In genomic region chr12:47270782-47271664, GRCh38 we compare ENCODE assay signal across 8 cellular contexts.
DNase-seq lines count a peak whose midpoint lies in the region; FAIRE-seq and TF ChIP-seq lines count a peak whose summit lies in the region.
"Had no signal": no experiment of that assay in that cellular context is flagged by ENCODE, and none has a peak within 500 bp of the region (broad histone marks: within the 10 kb centered on the region; RNA-seq: fewer than 3 reads in every experiment).

No MANE protein-coding gene starts in this region.

- TF ChIP-seq POLR2A in H54 (IDR thresholded peaks at IDR 0.05; ENCODE audit: low read depth, low read length) (no peak), suprapubic skin (IDR thresholded peaks at IDR 0.05) (no peak)

- H3K27me3 ChIP-seq in PC-9 (ENCODE audit: insufficient read depth, low read depth) (no peaks in the 10 kb centered on the region), bronchial epithelial cell (ENCODE audit: control insufficient read depth, insufficient read depth, low read length) (no peaks in the 10 kb centered on the region), dorsolateral prefrontal cortex (no peaks in the 10 kb centered on the region), suprapubic skin (no peaks in the 10 kb centered on the region)

- peak overlapping the region; percentile 74 for H3K4me2 ChIP-seq in PC-9

- intact Hi-C loops in PC-9 (cut with micrococcal nuclease; ENCODE audit: unreplicated experiment) (loop anchor here (1.0 to 10.0 kb wide), 10 partner anchors 36 to 1006 kb away; partner anchors contain the start of genes AMIGO2, PCED1B, SLC38A1 and SLC38A2), dorsolateral prefrontal cortex (cut with DNase I) (no loop called here)

- peaks cover 52% of the 10 kb centered on the region for H3F3A ChIP-seq in PC-9 (ENCODE audit: insufficient read depth, low read depth)

- no peak for TF ChIP-seq EP300 in suprapubic skin (IDR thresholded peaks at IDR 0.05)

- 66% methylated on average over 4 of the region's 4 CpGs for WGBS in suprapubic skin

- no peaks in the 10 kb centered on the region for H4K20me1 ChIP-seq in PC-9 (ENCODE audit: insufficient read depth)

- BruUV-seq in PC-9 (replicated peaks; lab: Mats Ljungman, UMichigan), result TSS peak; percentile 80

- H3K4me1 ChIP-seq in PC-9 (replicated peaks; ENCODE audit: insufficient read depth) (peaks cover 76% of the 10 kb centered on the region), suprapubic skin (no peaks in the 10 kb centered on the region)

- no peak overlapping the region for H2AFZ ChIP-seq in PC-9

- CTCF ChIA-PET in PC-9 (lab: Charles Lee), result interaction anchor here (1.0 to 1.4 kb wide), 2 partner anchors 83 to 126 kb away, joined by 3 to 4 read pairs; no protein-coding TSS in a partner anchor

- no peaks in the 10 kb centered on the region for H3K79me2 ChIP-seq in PC-9 (ENCODE audit: low read depth)

- FAIRE-seq in H54 (lab: Jason Lieb, UNC), result peak; percentile 78
- FAIRE-seq in bronchial epithelial cell (lab: Jason Lieb, UNC), result no peak

- peak; percentile 51 for DNase-seq in H54 (ENCODE audit: insufficient read length, low spot score)
- peak; percentile 70 to 99 for DNase-seq in PC-9
- DNase-seq in bronchial epithelial cell (ENCODE audit: low read depth), result peak; percentile 99
- DNase-seq in renal cortical epithelial cell (ENCODE audit: low read depth), result peak; percentile 98
- no peak for DNase-seq in dorsolateral prefrontal cortex
- DNase-seq in suprapubic skin (ENCODE audit: low spot score in 2 of 2), result no peak
- no peak for DNase-seq in DMS53 treated with DMSO at 0.1 percent for 48 hours (lab: John Stamatoyannopoulos, UW; ENCODE audit: unreplicated experiment)
- DNase-seq: NCI-H2029 treated with DMSO at 0.1 percent for 48 hours had no signal

- POLR2A ChIA-PET in PC-9 (lab: Charles Lee; ENCODE audit: unreplicated experiment), result interaction anchor here (0.6 to 1.4 kb wide), 3 partner anchors 50 to 176 kb away, joined by 4 to 9 read pairs (median 5); no protein-coding TSS in a partner anchor

- TF ChIP-seq CTCF in PC-9 (conservative IDR thresholded peaks at IDR 0.05), result no peak
- TF ChIP-seq CTCF in bronchial epithelial cell (IDR thresholded peaks at IDR 0.05; ENCODE audit: insufficient read depth, low read length, severe bottlenecking), result no peak
- no peak for TF ChIP-seq CTCF in dorsolateral prefrontal cortex (IDR thresholded peaks at IDR 0.05 in 54 of 56, conservative IDR thresholded peaks at IDR 0.05 in 2 of 56; ENCODE audit: low read depth in 1 of 56, partially characterized antibody in 56 of 56)
- TF ChIP-seq CTCF in suprapubic skin (IDR thresholded peaks at IDR 0.05), result no peak

- H3K27ac ChIP-seq in PC-9 (peak overlapping the region; percentile 100), dorsolateral prefrontal cortex (no peak overlapping the region), suprapubic skin (no peak overlapping the region)

- H3K4me3 ChIP-seq in PC-9, result peak overlapping the region; percentile 41; the same call in 1 of the 2 replicates
- no peak overlapping the region for H3K4me3 ChIP-seq in bronchial epithelial cell (ENCODE audit: low read depth, low read length)
- no peak overlapping the region for H3K4me3 ChIP-seq in dorsolateral prefrontal cortex
- H3K4me3 ChIP-seq in suprapubic skin, result no peak overlapping the region

- H3K9me2 ChIP-seq in PC-9 (ENCODE audit: insufficient read depth), result no peaks in the 10 kb centered on the region

- H3K9me3 ChIP-seq in PC-9 (ENCODE audit: insufficient read depth, low read depth) (peaks cover 24% of the 10 kb centered on the region), suprapubic skin (no peaks in the 10 kb centered on the region)

- no peaks in the 10 kb centered on the region for H3K36me3 ChIP-seq in PC-9 (ENCODE audit: low read depth)
- no peaks in the 10 kb centered on the region for H3K36me3 ChIP-seq in bronchial epithelial cell (ENCODE audit: control insufficient read depth, insufficient read depth, low read length)
- H3K36me3 ChIP-seq in suprapubic skin, result no peaks in the 10 kb centered on the region

Comparison
In these comparisons a context has a peak if more than half of its experiments do, and no peak if none do; other contexts are left out.
1. DNase-seq: peak in H54 (single experiment), PC-9 (2 of 2), bronchial epithelial cell (single experiment) and renal cortical epithelial cell (single experiment); none in dorsolateral prefrontal cortex (0 of 10), suprapubic skin (0 of 2) and DMS53 treated with DMSO at 0.1 percent for 48 hours (single experiment).